ENCODE assay signal across 23 cellular contexts in genomic region chr10:17171131-17171530, GRCh38. TPM values are rescaled to one million over a fixed set of nuclear protein-coding genes. Genes with fewer than 3 reads are reported as not detected.
DNase-seq lines count a peak whose midpoint lies in the region; ATAC-seq, FAIRE-seq and TF ChIP-seq lines count a peak whose summit lies in the region.
"Had no signal": no experiment of that assay in that cellular context is flagged by ENCODE, and none has a peak within 500 bp of the region (broad histone marks: within the 10 kb centered on the region; RNA-seq: fewer than 3 reads in every experiment).

No MANE protein-coding gene starts in this region.

- H2AFZ ChIP-seq in IMR-90 (replicated peaks; ENCODE audit: low read length, poor library complexity) (peak overlapping the region; percentile 83), keratinocyte (ENCODE audit: control insufficient read depth, low read length) (no peak overlapping the region), smooth muscle cell (ENCODE audit: low read depth) (peak overlapping the region; percentile 26), PC-9 (no peak overlapping the region)

- peak overlapping the region; percentile 89 for H3K23ac ChIP-seq in IMR-90 (ENCODE audit: low read depth, low read length)

- TF ChIP-seq POLR2A in IMR-90 (IDR thresholded peaks at IDR 0.05; ENCODE audit: low read depth, low read length): no peak
- TF ChIP-seq POLR2A in GM18505 (IDR thresholded peaks at IDR 0.05; ENCODE audit: borderline replicate concordance, extremely low read depth, insufficient read depth, insufficient read length): no peak

- peak overlapping the region; percentile 10; the same call in 1 of the 2 replicates for H4K91ac ChIP-seq in IMR-90 (ENCODE audit: insufficient read depth, low read depth, low read length)

- CTCF ChIA-PET in IMR-90 (lab: Yijun Ruan, JAX) (no interaction called here), PC-9 (lab: Charles Lee) (no interaction called here)

- peak overlapping the region; percentile 61 for H2AK5ac ChIP-seq in IMR-90 (ENCODE audit: low read depth, low read length)

- H3K27me3 ChIP-seq in IMR-90 (ENCODE audit: control insufficient read depth, insufficient read depth, low read length) (no peaks in the 10 kb centered on the region), keratinocyte (ENCODE audit: control insufficient read depth, extremely low read depth, insufficient read depth, low read length) (no peaks in the 10 kb centered on the region), smooth muscle cell (ENCODE audit: low read depth) (no peaks in the 10 kb centered on the region), PC-9 (ENCODE audit: insufficient read depth, low read depth) (no peaks in the 10 kb centered on the region)
- H3K27me3 ChIP-seq: esophagus squamous epithelium, ovary, thyroid gland had no signal

- BruUV-seq in IMR-90 (replicated peaks; lab: Mats Ljungman, UMichigan): no TSS peak
- BruUV-seq in PC-9 (replicated peaks; lab: Mats Ljungman, UMichigan): no TSS peak

- peak overlapping the region; percentile 47 for H3K4ac ChIP-seq in IMR-90 (ENCODE audit: low read depth, low read length)

- no peaks in the 10 kb centered on the region for H3F3A ChIP-seq in smooth muscle cell (ENCODE audit: low read depth)
- H3F3A ChIP-seq in PC-9 (ENCODE audit: insufficient read depth, low read depth): no peaks in the 10 kb centered on the region

- peaks cover 4% of the 10 kb centered on the region for H3K9me1 ChIP-seq in IMR-90 (ENCODE audit: insufficient read depth, low read length)
- peaks cover 2% of the 10 kb centered on the region for H3K9me1 ChIP-seq in keratinocyte (ENCODE audit: control insufficient read depth, extremely low read depth, insufficient read depth, low read length)

- peak overlapping the region; percentile 50 for H2BK5ac ChIP-seq in IMR-90 (ENCODE audit: low read depth, low read length, poor library complexity, severe bottlenecking)

- H3K9me3 ChIP-seq in IMR-90 (ENCODE audit: control insufficient read depth, insufficient read depth, low read length) (no peaks in the 10 kb centered on the region), keratinocyte (ENCODE audit: control insufficient read depth, low read depth, low read length) (no peaks in the 10 kb centered on the region), smooth muscle cell (replicated peaks; ENCODE audit: low read depth) (no peaks in the 10 kb centered on the region), PC-9 (ENCODE audit: insufficient read depth, low read depth) (no peaks in the 10 kb centered on the region)
- H3K9me3 ChIP-seq: esophagus squamous epithelium, ovary, thyroid gland had no signal

- H2BK120ac ChIP-seq in IMR-90 (ENCODE audit: low read depth, low read length): peak overlapping the region; percentile 85; the same call in 1 of the 2 replicates

- WGBS in IMR-90 (ENCODE audit: extremely low coverage in 2 of 2, insufficient read length in 1 of 2), 2 experiments: no CpG with 5 or more reads among the region's 3 CpGs
- WGBS in smooth muscle cell (ENCODE audit: low lambda C conversion rate): 45% methylated on average over 3 of the region's 3 CpGs

- H4K20me1 ChIP-seq in IMR-90 (ENCODE audit: insufficient read depth, low read length) (no peaks in the 10 kb centered on the region), keratinocyte (ENCODE audit: control insufficient read depth, extremely low read depth, insufficient read depth, low read length) (no peaks in the 10 kb centered on the region), smooth muscle cell (ENCODE audit: low read depth) (no peaks in the 10 kb centered on the region), PC-9 (ENCODE audit: insufficient read depth) (no peaks in the 10 kb centered on the region)

- no peak for TF ChIP-seq CTCF in IMR-90 (conservative IDR thresholded peaks at IDR 0.05; ENCODE audit: low read depth, low read length)
- TF ChIP-seq CTCF in keratinocyte (optimal IDR thresholded peaks at IDR 0.05 in 1 of 3, IDR thresholded peaks at IDR 0.05 in 1 of 3, conservative IDR thresholded peaks at IDR 0.05 in 1 of 3; ENCODE audit: extremely low read depth in 1 of 3, insufficient read depth in 2 of 3, low read length in 3 of 3): no peak
- no peak for TF ChIP-seq CTCF in smooth muscle cell (IDR thresholded peaks at IDR 0.05; ENCODE audit: borderline replicate concordance, insufficient read depth, poor library complexity, severe bottlenecking)
- no peak for TF ChIP-seq CTCF in PC-9 (conservative IDR thresholded peaks at IDR 0.05)

- FAIRE-seq in keratinocyte (lab: Jason Lieb, UNC): peak; percentile 60
- FAIRE-seq: kidney had no signal

- H4K5ac ChIP-seq in IMR-90 (ENCODE audit: low read depth, low read length): peak overlapping the region; percentile 93

- DNase-seq in IMR-90 (peak; percentile 19), astrocyte of the hippocampus (ENCODE audit: low read depth, low spot score) (peak; percentile 35), keratinocyte (ENCODE audit: low read depth, low spot score) (no peak), smooth muscle cell (lab: John Stamatoyannopoulos, UW; ENCODE audit: unreplicated experiment) (no peak), PC-9 (no peak)
- DNase-seq: activated naive CD8-positive, alpha-beta T cell treated with anti-CD3 and anti-CD28 coated beads, Interleukin-2, amount 10 ng/mL, durations not matched to agents 7 days and 5 days; EL; esophagus squamous epithelium; HFFc6; kidney; mammary epithelial cell; naive thymus-derived CD4-positive, alpha-beta T cell; NCI-H1105 treated with DMSO at 0.1 percent for 48 hours; NCI-H2081; NCI-H446; NCI-H82; stimulated activated CD4-positive, alpha-beta T cell treated with anti-CD3 and anti-CD28 coated beads, Interleukin-15, amount 100 ng/mL, for 24 hours; T-helper 9 cell; thyroid gland had no signal

- peaks cover 7% of the 10 kb centered on the region for H3K4me1 ChIP-seq in IMR-90 (ENCODE audit: control insufficient read depth, insufficient read depth, low read length)
- no peaks in the 10 kb centered on the region for H3K4me1 ChIP-seq in keratinocyte (ENCODE audit: control insufficient read depth, extremely low read depth, insufficient read depth, low read length)
- H3K4me1 ChIP-seq in smooth muscle cell (ENCODE audit: low read depth): peaks cover 22% of the 10 kb centered on the region
- no peaks in the 10 kb centered on the region for H3K4me1 ChIP-seq in PC-9 (replicated peaks; ENCODE audit: insufficient read depth)
- H3K4me1 ChIP-seq: esophagus squamous epithelium had no signal

- no peak overlapping the region for H3K56ac ChIP-seq in IMR-90 (ENCODE audit: extremely low read depth, insufficient read depth, low read length)

- H3K79me2 ChIP-seq in keratinocyte (ENCODE audit: control insufficient read depth, insufficient read depth, low read length) (no peaks in the 10 kb centered on the region), smooth muscle cell (ENCODE audit: low read depth) (no peaks in the 10 kb centered on the region), PC-9 (ENCODE audit: low read depth) (no peaks in the 10 kb centered on the region)

- no peak for TF ChIP-seq RAD21 in IMR-90 (IDR thresholded peaks at IDR 0.05; ENCODE audit: low read length)

- in situ Hi-C loops in IMR-90 (cut with MboI; ENCODE audit: low sequenced_read_pairs): no loop called here

- peak overlapping the region; percentile 41 for H3K14ac ChIP-seq in IMR-90 (replicated peaks; ENCODE audit: low read depth, low read length)

- peak overlapping the region; percentile 55 to 61 for H4K8ac ChIP-seq in IMR-90 (ENCODE audit: low read depth in 2 of 2, low read length in 2 of 2)

- H3K27ac ChIP-seq in IMR-90 (ENCODE audit: insufficient read depth, low read length): peak overlapping the region; percentile 80
- no peak overlapping the region for H3K27ac ChIP-seq in keratinocyte (ENCODE audit: control insufficient read depth, insufficient read depth, low read length)
- H3K27ac ChIP-seq in smooth muscle cell (ENCODE audit: low read depth): peak overlapping the region; percentile 43
- no peak overlapping the region for H3K27ac ChIP-seq in PC-9
- H3K27ac ChIP-seq: esophagus squamous epithelium had no signal

- intact Hi-C loops in IMR-90 (cut with micrococcal nuclease): no loop called here
- intact Hi-C loops in PC-9 (cut with micrococcal nuclease; ENCODE audit: unreplicated experiment): no loop called here

- H2BK15ac ChIP-seq in IMR-90 (ENCODE audit: low read depth, low read length): peak overlapping the region; percentile 69; the same call in 2 of the 3 replicates

- peak overlapping the region; percentile 67; the same call in 1 of the 2 replicates for H3K9ac ChIP-seq in IMR-90 (ENCODE audit: low read depth, low read length)
- H3K9ac ChIP-seq in keratinocyte (ENCODE audit: control insufficient read depth, extremely low read depth, insufficient read depth, low read length): no peak overlapping the region
- H3K9ac ChIP-seq in smooth muscle cell (ENCODE audit: low read depth): peak overlapping the region; percentile 7

- no peaks in the 10 kb centered on the region; the same call in 1 of the 2 replicates for H3K36me3 ChIP-seq in IMR-90 (ENCODE audit: control insufficient read depth, insufficient read depth, low read length)
- no peaks in the 10 kb centered on the region for H3K36me3 ChIP-seq in keratinocyte (ENCODE audit: control insufficient read depth in 2 of 2, extremely low read depth in 1 of 2, insufficient read depth in 2 of 2, low read length in 2 of 2)
- H3K36me3 ChIP-seq in smooth muscle cell (ENCODE audit: low read depth): no peaks in the 10 kb centered on the region
- no peaks in the 10 kb centered on the region for H3K36me3 ChIP-seq in PC-9 (ENCODE audit: low read depth)
- H3K36me3 ChIP-seq: esophagus squamous epithelium, ovary, thyroid gland had no signal

- H3K4me3 ChIP-seq in IMR-90 (ENCODE audit: insufficient read depth, low read depth, low read length): no peak overlapping the region
- no peak overlapping the region for H3K4me3 ChIP-seq in keratinocyte (ENCODE audit: control insufficient read depth in 2 of 3, extremely low read depth in 1 of 3, insufficient read depth in 2 of 3, low read depth in 1 of 3, low read length in 3 of 3)
- no peak overlapping the region for H3K4me3 ChIP-seq in smooth muscle cell
- no peak overlapping the region for H3K4me3 ChIP-seq in PC-9
- H3K4me3 ChIP-seq: esophagus squamous epithelium, ovary, thyroid gland had no signal

- dilution Hi-C loops in IMR-90 (cut with HindIII; ENCODE audit: low sequenced_read_pairs, unreplicated experiment): no loop called here
- dilution Hi-C loops in keratinocyte (cut with MboI; ENCODE audit: extremely low pct_ligation_motif_present, low sequenced_read_pairs): no loop called here

- H3K18ac ChIP-seq in IMR-90 (ENCODE audit: low read depth, low read length): peak overlapping the region; percentile 33

- H2BK20ac ChIP-seq in IMR-90 (ENCODE audit: low read depth, low read length): peak overlapping the region; percentile 28

- H3K4me2 ChIP-seq in IMR-90 (ENCODE audit: low read depth, low read length) (peak overlapping the region; percentile 88), keratinocyte (ENCODE audit: control insufficient read depth, extremely low read depth, insufficient read depth, low read depth, low read length) (no peak overlapping the region), smooth muscle cell (peak overlapping the region; percentile 31), PC-9 (no peak overlapping the region)

- no peak overlapping the region for H2AK9ac ChIP-seq in IMR-90 (replicated peaks; ENCODE audit: low read depth, low read length, poor library complexity)

- POLR2A ChIA-PET in IMR-90 (lab: Charles Lee; ENCODE audit: unreplicated experiment) (no interaction called here), PC-9 (lab: Charles Lee; ENCODE audit: unreplicated experiment) (no interaction called here)

- H3K9me2 ChIP-seq in PC-9 (ENCODE audit: insufficient read depth): no peaks in the 10 kb centered on the region

- ATAC-seq in IMR-90 (ENCODE audit: low read depth) (peak; percentile 63), GM18505 (IDR thresholded peaks at IDR 0.05; ENCODE audit: unreplicated experiment) (no peak), GM21447 (IDR thresholded peaks at IDR 0.05; ENCODE audit: unreplicated experiment) (no peak)
- ATAC-seq: naive thymus-derived CD4-positive, alpha-beta T cell; WTC11 had no signal

- H3K79me1 ChIP-seq in IMR-90 (ENCODE audit: low read depth in 1 of 2, low read length in 2 of 2): peaks cover 0 to 5% of the 10 kb centered on the region in 2 experiments; a peak in 1 of 4 replicates

RNA-seq across cellular contexts. Expression of gene TRDMT1, which starts 30.3 kb away (rescaled TPM):
- total RNA-seq in IMR-90 (2012; rRNA removed) (4.7 and 6.7 TPM in 2 replicates), smooth muscle cell (7.3 and 13.8 TPM in 2 replicates), PC-9 (2021) (3.2 and 4.2 TPM in 2 replicates)
- polyA plus RNA-seq in IMR-90 (2012; rRNA removed) (2.1 and 2.2 TPM in 2 replicates), keratinocyte (2.3 to 6.6 TPM (median 3.3 TPM) in 3 replicates), smooth muscle cell (2.5 and 3.7 TPM in 2 replicates)
- 0.90 and 4.7 TPM in 2 replicates for polyA plus RNA-seq in IMR-90 (2012; cell fraction: cytosol; rRNA removed)
- 0.49 and 4.0 TPM in 2 replicates for polyA plus RNA-seq in IMR-90 (2012; cell fraction: nucleus; rRNA removed; ENCODE audit: low replicate concordance)
- 1.4 TPM for polyA plus RNA-seq in keratinocyte (2011; ENCODE audit: low read depth)
- polyA plus RNA-seq in keratinocyte (2011; cell fraction: cytosol; rRNA removed): 1.2 and 4.0 TPM in 2 replicates
- 3.2 and 3.9 TPM in 2 replicates for polyA plus RNA-seq in keratinocyte (2011; cell fraction: nucleus; rRNA removed)
- 0.95 and 3.1 TPM in 2 replicates for polyA plus RNA-seq in keratinocyte (2012; ENCODE audit: low replicate concordance)
- polyA minus RNA-seq in keratinocyte: 1.9 to 5.4 TPM (median 2.1 TPM) in 3 replicates
- polyA minus RNA-seq in keratinocyte (2011; cell fraction: cytosol; rRNA and poly(A)+ RNA removed): 0.77 TPM
- polyA minus RNA-seq in keratinocyte (2011; cell fraction: nucleus; rRNA and poly(A)+ RNA removed): 3.3 and 7.8 TPM in 2 replicates

RNA-seq across cellular contexts. Expression of gene CUBN, which starts 41.5 kb away (rescaled TPM):
- 0.54 and 0.83 TPM in 2 replicates for total RNA-seq in IMR-90 (2012; rRNA removed)
- 0.10 and 0.19 TPM in 2 replicates for polyA plus RNA-seq in IMR-90 (2012; rRNA removed)
- polyA plus RNA-seq in IMR-90 (2012; cell fraction: cytosol; rRNA removed): 0.02 and 0.08 TPM in 2 replicates
- 0.21 and 1.1 TPM in 2 replicates for polyA plus RNA-seq in IMR-90 (2012; cell fraction: nucleus; rRNA removed; ENCODE audit: low replicate concordance)
- polyA plus RNA-seq in keratinocyte: 0.06 to 0.35 TPM (median 0.07 TPM) in 3 replicates
- 0.02 TPM for polyA plus RNA-seq in keratinocyte (2011; ENCODE audit: low read depth)
- polyA plus RNA-seq in keratinocyte (2011; cell fraction: cytosol; rRNA removed): 0.17 and 0.19 TPM in 2 replicates
- 0.82 and 1.4 TPM in 2 replicates for polyA plus RNA-seq in keratinocyte (2011; cell fraction: nucleus; rRNA removed)
- polyA plus RNA-seq in keratinocyte (2012; ENCODE audit: low replicate concordance): 0.08 and 0.18 TPM in 2 replicates
- 0.03 to 1.8 TPM (median 0.26 TPM) in 3 replicates for polyA minus RNA-seq in keratinocyte
- not detected for polyA minus RNA-seq in keratinocyte (2011; cell fraction: cytosol; rRNA and poly(A)+ RNA removed)
- 1.2 and 1.9 TPM in 2 replicates for polyA minus RNA-seq in keratinocyte (2011; cell fraction: nucleus; rRNA and poly(A)+ RNA removed)
- total RNA-seq in smooth muscle cell: 1.7 and 4.7 TPM in 2 replicates
- polyA plus RNA-seq in smooth muscle cell: 0.33 and 0.62 TPM in 2 replicates
- total RNA-seq in PC-9 (2021): 0.07 and 0.28 TPM in 2 replicates

RNA-seq across cellular contexts. Expression of gene VIM, which starts 56.9 kb away (rescaled TPM):
- 6,409 and 6,735 TPM in 2 replicates for total RNA-seq in IMR-90 (2012; rRNA removed)
- 4,502 and 5,313 TPM in 2 replicates for polyA plus RNA-seq in IMR-90 (2012; rRNA removed)
- 3,296 and 6,454 TPM in 2 replicates for polyA plus RNA-seq in IMR-90 (2012; cell fraction: cytosol; rRNA removed)
- polyA plus RNA-seq in IMR-90 (2012; cell fraction: nucleus; rRNA removed; ENCODE audit: low replicate concordance): 3,181 and 7,305 TPM in 2 replicates
- 341 to 1,147 TPM (median 495 TPM) in 3 replicates for polyA plus RNA-seq in keratinocyte
- 56.4 TPM for polyA plus RNA-seq in keratinocyte (2011; ENCODE audit: low read depth)
- polyA plus RNA-seq in keratinocyte (2011; cell fraction: cytosol; rRNA removed): 552 and 735 TPM in 2 replicates
- polyA plus RNA-seq in keratinocyte (2011; cell fraction: nucleus; rRNA removed): 325 and 358 TPM in 2 replicates
- 57.6 and 1,089 TPM in 2 replicates for polyA plus RNA-seq in keratinocyte (2012; ENCODE audit: low replicate concordance)
- polyA minus RNA-seq in keratinocyte: 460 to 1,179 TPM (median 477 TPM) in 3 replicates
- polyA minus RNA-seq in keratinocyte (2011; cell fraction: cytosol; rRNA and poly(A)+ RNA removed): 1,163 TPM
- polyA minus RNA-seq in keratinocyte (2011; cell fraction: nucleus; rRNA and poly(A)+ RNA removed): 188 and 237 TPM in 2 replicates
- 6,093 and 6,435 TPM in 2 replicates for total RNA-seq in smooth muscle cell
- polyA plus RNA-seq in smooth muscle cell: 2,741 and 3,198 TPM in 2 replicates
- total RNA-seq in PC-9 (2021): 14.8 TPM in 2 replicates

Comparison
In these comparisons a context has a peak if more than half of its experiments do, and no peak if none do; other contexts are left out.
1. DNase-seq: peak in IMR-90 (single experiment) and astrocyte of the hippocampus (single experiment); none in keratinocyte (single experiment), smooth muscle cell (single experiment) and PC-9 (0 of 2).
2. H2AFZ ChIP-seq: peak in IMR-90 (single experiment) and smooth muscle cell (single experiment); none in keratinocyte (single experiment) and PC-9 (single experiment).
3. H3K27ac ChIP-seq: peak in IMR-90 (single experiment) and smooth muscle cell (single experiment); none in keratinocyte (single experiment) and PC-9 (single experiment).
4. H3K4me2 ChIP-seq: peak in IMR-90 (single experiment) and smooth muscle cell (single experiment); none in keratinocyte (single experiment) and PC-9 (single experiment).
5. RNA of gene VIM, which starts 56.9 kb away (total RNA-seq): 6,409 to 6,735 TPM in IMR-90 and 6,093 to 6,435 TPM in smooth muscle cell; 14.8 TPM in PC-9; every median in the first group is over 100 times any median in the second.